ENCODE assay signal across 17 cellular contexts in the genomic region with DNA sequence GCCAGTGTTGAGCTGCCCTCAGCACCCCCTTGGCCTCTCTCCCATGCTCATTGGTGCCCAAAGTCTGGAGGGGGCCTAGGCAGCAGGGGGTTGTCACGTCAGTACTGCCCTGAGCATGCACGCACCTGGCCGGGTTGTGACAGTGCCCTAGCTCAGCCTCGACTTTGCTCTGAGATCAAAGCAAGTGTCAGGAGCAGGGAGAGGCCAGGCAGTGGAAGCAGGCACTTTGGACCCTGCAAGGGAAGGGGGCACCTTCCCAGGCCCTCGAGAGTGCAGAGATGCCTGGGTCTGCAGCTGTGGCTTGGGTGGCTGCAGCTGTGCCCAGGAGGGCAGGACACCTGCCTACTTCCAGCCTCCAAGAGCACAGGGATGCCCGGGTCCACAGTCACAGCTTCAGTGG.
DNase-seq lines count a peak whose midpoint lies in the region; ATAC-seq, FAIRE-seq and TF ChIP-seq lines count a peak whose summit lies in the region.
"Had no signal": no experiment of that assay in that cellular context is flagged by ENCODE, and none has a peak within 500 bp of the region (broad histone marks: within the 10 kb centered on the region; RNA-seq: fewer than 3 reads in every experiment).

No MANE protein-coding gene starts in this region.

- no peak overlapping the region for H3K27ac Mint-ChIP-seq in stimulated activated effector memory CD8-positive, alpha-beta T cell treated with anti-CD3 and anti-CD28 coated beads, Interleukin-12 subunit alpha, Interleukin-12 subunit beta, amount 100 ng/mL, for 72 hours
- no peak overlapping the region for H3K27ac Mint-ChIP-seq in activated naive CD4-positive, alpha-beta T cell treated with anti-CD3 and anti-CD28 coated beads, Interleukin-2, amount 10 ng/mL, durations not matched to agents 7 days and 5 days
- H3K27ac Mint-ChIP-seq: CD4-positive, alpha-beta memory T cell; GM23338; IgD-negative memory B cell had no signal

- intact Hi-C loops in kidney (cut with DNase I) = no loop called here

- H3K4me1 Mint-ChIP-seq in stimulated activated effector memory CD8-positive, alpha-beta T cell treated with anti-CD3 and anti-CD28 coated beads, Interleukin-12 subunit alpha, Interleukin-12 subunit beta, amount 100 ng/mL, for 72 hours = no peaks in the 10 kb centered on the region
- no peaks in the 10 kb centered on the region for H3K4me1 Mint-ChIP-seq in activated naive CD4-positive, alpha-beta T cell treated with anti-CD3 and anti-CD28 coated beads, Interleukin-2, amount 10 ng/mL, durations not matched to agents 7 days and 5 days
- H3K4me1 Mint-ChIP-seq: CD4-positive, alpha-beta memory T cell; IgD-negative memory B cell had no signal

- DNase-seq in kidney = peak; percentile 55
- no peak for DNase-seq in lung (ENCODE audit: low spot score)
- DNase-seq in stimulated activated effector memory CD8-positive, alpha-beta T cell treated with anti-CD3 and anti-CD28 coated beads, Interleukin-12 subunit alpha, Interleukin-12 subunit beta, amount 100 ng/mL, for 72 hours (ENCODE audit: low spot score in 2 of 2) = no peak
- DNase-seq in KG1 (lab: John Stamatoyannopoulos, UW) = no peak
- DNase-seq in activated naive CD4-positive, alpha-beta T cell treated with anti-CD3 and anti-CD28 coated beads, Interleukin-2, amount 10 ng/mL, durations not matched to agents 7 days and 5 days = no peak
- DNase-seq in caudate nucleus (lab: John Stamatoyannopoulos, UW) = no peak
- DNase-seq: BE2C, DMS79, H9 had no signal

- H3K4me3 Mint-ChIP-seq in stimulated activated effector memory CD8-positive, alpha-beta T cell treated with anti-CD3 and anti-CD28 coated beads, Interleukin-12 subunit alpha, Interleukin-12 subunit beta, amount 100 ng/mL, for 72 hours = no peak overlapping the region
- no peak overlapping the region for H3K4me3 Mint-ChIP-seq in activated naive CD4-positive, alpha-beta T cell treated with anti-CD3 and anti-CD28 coated beads, Interleukin-2, amount 10 ng/mL, durations not matched to agents 7 days and 5 days
- H3K4me3 Mint-ChIP-seq: CD4-positive, alpha-beta memory T cell; GM23338; H9; IgD-negative memory B cell had no signal

- H3K4me3 ChIP-seq in kidney (ENCODE audit: low read length in 2 of 2) = no peak overlapping the region
- no peak overlapping the region for H3K4me3 ChIP-seq in lung
- H3K4me3 ChIP-seq: A549, GM12878, GM23338 had no signal

- H3K9ac ChIP-seq in kidney (ENCODE audit: low read length in 2 of 2) = no peak overlapping the region

- CTCF ChIA-PET in activated naive CD4-positive, alpha-beta T cell treated with anti-CD3 and anti-CD28 coated beads, Interleukin-2, amount 10 ng/mL, durations not matched to agents 7 days and 5 days (lab: Charles Lee) = no interaction called here

- TF ChIP-seq CTCF in kidney (IDR thresholded peaks at IDR 0.05; ENCODE audit: borderline replicate concordance, extremely low read depth, insufficient read depth) = no peak
- TF ChIP-seq CTCF in lung (IDR thresholded peaks at IDR 0.05; ENCODE audit: control extremely low read depth, extremely low read depth) = no peak

- H3K4me1 ChIP-seq in kidney (ENCODE audit: control insufficient read depth in 1 of 2, insufficient read depth in 1 of 2, low read depth in 1 of 2, low read length in 2 of 2) (no peaks in the 10 kb centered on the region), lung (ENCODE audit: control insufficient read depth in 2 of 2, insufficient read depth in 2 of 2, low read length in 2 of 2) (no peaks in the 10 kb centered on the region)
- H3K4me1 ChIP-seq: A549, BE2C had no signal

- H3K9me3 ChIP-seq in kidney (ENCODE audit: control insufficient read depth in 1 of 2, low read length in 2 of 2) (no peaks in the 10 kb centered on the region), lung (ENCODE audit: control insufficient read depth in 2 of 2, insufficient read depth in 1 of 2, low read length in 1 of 2) (peaks cover 0 to 8% of the 10 kb centered on the region in 2 donors)
- H3K9me3 ChIP-seq: A549, BE2C had no signal

- H3K36me3 ChIP-seq in kidney (ENCODE audit: control insufficient read depth in 1 of 2, insufficient read depth in 2 of 2, low read length in 2 of 2) (no peaks in the 10 kb centered on the region), lung (ENCODE audit: control insufficient read depth in 2 of 2, insufficient read depth in 2 of 2, low read length in 2 of 2) (no peaks in the 10 kb centered on the region)
- H3K36me3 ChIP-seq: BE2C had no signal

- H3K36me3 Mint-ChIP-seq in stimulated activated effector memory CD8-positive, alpha-beta T cell treated with anti-CD3 and anti-CD28 coated beads, Interleukin-12 subunit alpha, Interleukin-12 subunit beta, amount 100 ng/mL, for 72 hours = no peaks in the 10 kb centered on the region
- no peaks in the 10 kb centered on the region for H3K36me3 Mint-ChIP-seq in activated naive CD4-positive, alpha-beta T cell treated with anti-CD3 and anti-CD28 coated beads, Interleukin-2, amount 10 ng/mL, durations not matched to agents 7 days and 5 days
- H3K36me3 Mint-ChIP-seq: CD4-positive, alpha-beta memory T cell; IgD-negative memory B cell had no signal

- H3K27me3 Mint-ChIP-seq in activated naive CD4-positive, alpha-beta T cell treated with anti-CD3 and anti-CD28 coated beads, Interleukin-2, amount 10 ng/mL, durations not matched to agents 7 days and 5 days = no peaks in the 10 kb centered on the region
- H3K27me3 Mint-ChIP-seq: CD4-positive, alpha-beta memory T cell; IgD-negative memory B cell had no signal

- no peaks in the 10 kb centered on the region for H3K27me3 ChIP-seq in lung (ENCODE audit: control insufficient read depth, insufficient read depth)
- H3K27me3 ChIP-seq: BE2C had no signal

- H3K27ac ChIP-seq in kidney (ENCODE audit: low read depth in 2 of 2, low read length in 2 of 2) (no peak overlapping the region), lung (ENCODE audit: low read depth in 1 of 2, low read length in 1 of 2) (no peak overlapping the region), caudate nucleus (ENCODE audit: low read depth, low read length) (no peak overlapping the region)
- H3K27ac ChIP-seq: A549, C4-2B had no signal

- WGBS in lung, 2 donors = 88 to 89% methylated on average over 6 of the region's 6 CpGs

- ATAC-seq in lung (ENCODE audit: insufficient read depth, low FRiP score) (peak; percentile 11), GM21526 (IDR thresholded peaks at IDR 0.05; ENCODE audit: low FRiP score, unreplicated experiment) (no peak)
- ATAC-seq in stimulated activated effector memory CD8-positive, alpha-beta T cell treated with anti-CD3 and anti-CD28 coated beads, Interleukin-12 subunit alpha, Interleukin-12 subunit beta, amount 100 ng/mL, for 72 hours = peak; percentile 49
- ATAC-seq: A549, GM12878, GM23338 had no signal

- FAIRE-seq in kidney (lab: Jason Lieb, UNC) = no peak
- FAIRE-seq: A549, GM12878, GM18507 had no signal

- H3K9me3 Mint-ChIP-seq in stimulated activated effector memory CD8-positive, alpha-beta T cell treated with anti-CD3 and anti-CD28 coated beads, Interleukin-12 subunit alpha, Interleukin-12 subunit beta, amount 100 ng/mL, for 72 hours = peaks cover 5% of the 10 kb centered on the region
- H3K9me3 Mint-ChIP-seq in activated naive CD4-positive, alpha-beta T cell treated with anti-CD3 and anti-CD28 coated beads, Interleukin-2, amount 10 ng/mL, durations not matched to agents 7 days and 5 days = no peaks in the 10 kb centered on the region
- H3K9me3 Mint-ChIP-seq: CD4-positive, alpha-beta memory T cell had no signal
